Comparison of ENCODE assay signal across 9 cellular contexts in the genomic region with DNA sequence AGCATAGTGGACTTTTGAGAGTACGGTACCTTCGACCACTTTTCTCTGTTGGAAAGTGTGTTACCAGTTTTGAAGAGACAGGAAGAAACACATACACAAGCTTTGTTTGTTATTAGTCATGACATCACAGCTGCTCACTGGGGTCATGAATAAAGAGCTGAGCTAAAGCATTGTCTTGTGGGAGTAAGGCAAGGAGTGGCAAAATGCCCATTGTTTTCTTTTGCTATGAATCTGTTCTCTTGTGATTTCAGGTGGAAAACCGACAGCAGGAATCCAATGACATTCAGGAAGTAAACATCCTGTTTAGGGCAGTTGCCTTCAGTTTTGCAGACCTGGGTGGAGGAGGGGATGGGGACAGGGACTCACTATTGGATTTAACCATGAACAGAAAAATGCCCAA.
DNase-seq lines count a peak whose midpoint lies in the region; ATAC-seq, FAIRE-seq and TF ChIP-seq lines count a peak whose summit lies in the region.
"Had no signal": no experiment of that assay in that cellular context is flagged by ENCODE, and none has a peak within 500 bp of the region (broad histone marks: within the 10 kb centered on the region; RNA-seq: fewer than 3 reads in every experiment).

No MANE protein-coding gene starts in this region.

- no peak overlapping the region for H2AFZ ChIP-seq in PC-9
- no peak overlapping the region for H2AFZ ChIP-seq in fibroblast of lung (ENCODE audit: low read length)

- POLR2A ChIA-PET in PC-9 (lab: Charles Lee; ENCODE audit: unreplicated experiment) = no interaction called here

- CTCF ChIA-PET in PC-9 (lab: Charles Lee) = interaction anchor here (0.5 kb wide), 1 partner anchor 186 kb away, joined by 3 read pairs; no protein-coding TSS in a partner anchor

- no peaks in the 10 kb centered on the region for H3K36me3 ChIP-seq in PC-9 (ENCODE audit: low read depth)
- H3K36me3 ChIP-seq in fibroblast of lung (ENCODE audit: control insufficient read depth, insufficient read depth, low read length) = no peaks in the 10 kb centered on the region
- H3K36me3 ChIP-seq in pancreas = no peaks in the 10 kb centered on the region

- no peak overlapping the region for H3K4me3 Mint-ChIP-seq in effector memory CD8-positive, alpha-beta T cell
- H3K4me3 Mint-ChIP-seq in activated T-cell treated with anti-CD3 and anti-CD28 coated beads, Interleukin-2, amount 50 U/mL, for 4 hours = no peak overlapping the region

- H3K4me1 ChIP-seq in PC-9 (replicated peaks; ENCODE audit: insufficient read depth) (peaks cover 16% of the 10 kb centered on the region), fibroblast of lung (ENCODE audit: control insufficient read depth, extremely low read depth, insufficient read depth, low read length) (peaks cover 8% of the 10 kb centered on the region), pancreas (no peaks in the 10 kb centered on the region)

- ATAC-seq in pancreas = peak in 3 of 4 donors; percentile 18 to 40 (median 40)
- ATAC-seq in effector memory CD8-positive, alpha-beta T cell (replicated peaks) = no peak
- no peak for ATAC-seq in activated T-cell treated with anti-CD3 and anti-CD28 coated beads, Interleukin-2, amount 50 U/mL, for 4 hours

- H4K20me1 ChIP-seq in PC-9 (ENCODE audit: insufficient read depth) (no peaks in the 10 kb centered on the region; the same call in 1 of the 2 replicates), fibroblast of lung (ENCODE audit: control insufficient read depth, extremely low read depth, insufficient read depth, low read length) (no peaks in the 10 kb centered on the region)

- no peaks in the 10 kb centered on the region for H3K9me3 Mint-ChIP-seq in effector memory CD8-positive, alpha-beta T cell
- H3K9me3 Mint-ChIP-seq in activated T-cell treated with anti-CD3 and anti-CD28 coated beads, Interleukin-2, amount 50 U/mL, for 4 hours = no peaks in the 10 kb centered on the region

- no peaks in the 10 kb centered on the region for H3K9me2 ChIP-seq in PC-9 (ENCODE audit: insufficient read depth)

- H3K4me1 Mint-ChIP-seq in effector memory CD8-positive, alpha-beta T cell (ENCODE audit: low read depth in 2 of 2) = no peaks in the 10 kb centered on the region
- H3K4me1 Mint-ChIP-seq in activated T-cell treated with anti-CD3 and anti-CD28 coated beads, Interleukin-2, amount 50 U/mL, for 4 hours (ENCODE audit: low read depth) = peaks cover 17% of the 10 kb centered on the region

- no TSS peak for BruUV-seq in PC-9 (replicated peaks; lab: Mats Ljungman, UMichigan)

- H3K4me2 ChIP-seq in PC-9 = peak overlapping the region; percentile 20; the same call in 1 of the 2 replicates
- peak overlapping the region; percentile 54 for H3K4me2 ChIP-seq in fibroblast of lung (ENCODE audit: extremely low read depth, insufficient read depth, low read length)

- H3K9ac ChIP-seq in fibroblast of lung (ENCODE audit: insufficient read depth, low read length) = no peak overlapping the region

- intact Hi-C loops in PC-9 (cut with micrococcal nuclease; ENCODE audit: unreplicated experiment) (no loop called here), pancreas (cut with DNase I) (no loop called here)

- peaks cover 0 to 8% of the 10 kb centered on the region in 2 donors for H3K27me3 Mint-ChIP-seq in effector memory CD8-positive, alpha-beta T cell
- no peaks in the 10 kb centered on the region for H3K27me3 Mint-ChIP-seq in activated T-cell treated with anti-CD3 and anti-CD28 coated beads, Interleukin-2, amount 50 U/mL, for 4 hours (ENCODE audit: low read depth)

- H3K4me3 ChIP-seq in PC-9 (no peak overlapping the region; the same call in 1 of the 2 replicates), fibroblast of lung (replicated peaks in 1 of 4; ENCODE audit: control extremely low read depth in 1 of 4, insufficient read depth in 1 of 4, low read depth in 3 of 4, low read length in 4 of 4) (no peak overlapping the region), pancreas (no peak overlapping the region)

- H3K27me3 ChIP-seq in PC-9 (ENCODE audit: insufficient read depth, low read depth) = no peaks in the 10 kb centered on the region
- H3K27me3 ChIP-seq in fibroblast of lung (ENCODE audit: control insufficient read depth, insufficient read depth, low read length) = no peaks in the 10 kb centered on the region
- no peaks in the 10 kb centered on the region for H3K27me3 ChIP-seq in pancreas

- peak; percentile 13 for DNase-seq in GM03348 (ENCODE audit: low spot score)
- DNase-seq in PC-9 = peak in 1 of 2 experiments; percentile 80
- peak; percentile 34 to 74 for DNase-seq in fibroblast of lung (ENCODE audit: low read depth in 2 of 2)
- DNase-seq in pancreas = no peak
- DNase-seq in effector memory CD8-positive, alpha-beta T cell = no peak
- no peak for DNase-seq in activated T-cell treated with anti-CD3 and anti-CD28 coated beads, Interleukin-2, amount 50 U/mL, for 4 hours
- no peak for DNase-seq in activated gamma-delta T cell treated with Interleukin-2 at 50 U/mL for 16 hours
- no peak for DNase-seq in OCI-M2 (lab: John Stamatoyannopoulos, UW; ENCODE audit: unreplicated experiment)

- TF ChIP-seq CTCF in PC-9 (conservative IDR thresholded peaks at IDR 0.05) = no peak
- TF ChIP-seq CTCF in fibroblast of lung (conservative IDR thresholded peaks at IDR 0.05 in 1 of 2, IDR thresholded peaks at IDR 0.05 in 1 of 2; ENCODE audit: low read depth in 1 of 2, low read length in 2 of 2) = no peak
- TF ChIP-seq CTCF in pancreas (IDR thresholded peaks at IDR 0.05) = no peak

- H3K79me2 ChIP-seq in PC-9 (ENCODE audit: low read depth) (no peaks in the 10 kb centered on the region), fibroblast of lung (ENCODE audit: control insufficient read depth, insufficient read depth, low read length) (no peaks in the 10 kb centered on the region)

- H3K9me3 ChIP-seq in PC-9 (ENCODE audit: insufficient read depth, low read depth) (no peaks in the 10 kb centered on the region), fibroblast of lung (ENCODE audit: control insufficient read depth, insufficient read depth, low read depth, low read length) (no peaks in the 10 kb centered on the region), pancreas (no peaks in the 10 kb centered on the region)

- H3F3A ChIP-seq in PC-9 (ENCODE audit: insufficient read depth, low read depth) = peaks cover 15% of the 10 kb centered on the region; the same call in 1 of the 2 replicates

- 73% methylated on average over 3 of the region's 3 CpGs for WGBS in pancreas, 2 donors

- no peak overlapping the region for H3K27ac Mint-ChIP-seq in effector memory CD8-positive, alpha-beta T cell

- H3K36me3 Mint-ChIP-seq in effector memory CD8-positive, alpha-beta T cell (ENCODE audit: insufficient read depth) = no peaks in the 10 kb centered on the region
- no peaks in the 10 kb centered on the region for H3K36me3 Mint-ChIP-seq in activated T-cell treated with anti-CD3 and anti-CD28 coated beads, Interleukin-2, amount 50 U/mL, for 4 hours (ENCODE audit: insufficient read depth)

- FAIRE-seq in pancreas (lab: Jason Lieb, UNC) = no peak
- FAIRE-seq: keratinocyte had no signal

- H3K27ac ChIP-seq in PC-9 (peak overlapping the region; percentile 43), fibroblast of lung (ENCODE audit: insufficient read depth, low read length) (peak overlapping the region; percentile 49), pancreas (peak overlapping the region in 2 of 4 donors; percentile 5 to 32)

Comparison
In these comparisons a context has a peak if more than half of its experiments do, and no peak if none do; other contexts are left out.
1. DNase-seq: peak in GM03348 (single experiment) and fibroblast of lung (2 of 2); none in pancreas (0 of 6), effector memory CD8-positive, alpha-beta T cell (0 of 3), activated T-cell treated with anti-CD3 and anti-CD28 coated beads, Interleukin-2, amount 50 U/mL, for 4 hours (single experiment), activated gamma-delta T cell treated with Interleukin-2 at 50 U/mL for 16 hours (single experiment) and OCI-M2 (single experiment).
2. ATAC-seq: peak in pancreas (3 of 4); none in effector memory CD8-positive, alpha-beta T cell (single experiment) and activated T-cell treated with anti-CD3 and anti-CD28 coated beads, Interleukin-2, amount 50 U/mL, for 4 hours (0 of 2).